18 cellular contexts compared by ENCODE assay signal in the genomic region with DNA sequence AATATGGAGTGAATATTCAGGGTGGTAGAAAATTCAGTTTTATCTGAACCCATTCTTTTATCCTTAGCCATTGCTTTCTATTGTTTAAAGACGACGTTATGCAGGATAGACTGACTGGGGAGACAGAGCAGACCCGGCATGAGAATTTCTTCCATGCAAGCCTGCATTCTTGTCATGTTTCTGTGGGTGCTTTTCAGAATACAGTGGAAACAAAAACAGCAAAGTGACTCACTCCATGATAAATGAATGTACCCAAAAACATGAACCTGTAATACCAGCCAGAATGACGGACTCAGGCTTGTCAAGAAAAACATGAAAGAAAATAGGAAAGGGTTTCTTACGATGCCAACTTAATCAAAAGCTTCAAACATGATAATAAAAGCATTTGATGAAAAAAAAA.
A peak's percentile ranks its signal among the peaks of the same experiment; 100 is the strongest.
DNase-seq lines count a peak whose midpoint lies in the region; ATAC-seq and TF ChIP-seq lines count a peak whose summit lies in the region.
"Had no signal": no experiment of that assay in that cellular context is flagged by ENCODE, and none has a peak within 500 bp of the region (broad histone marks: within the 10 kb centered on the region; RNA-seq: fewer than 3 reads in every experiment).

No MANE protein-coding gene starts in this region.

- H3K4me3 Mint-ChIP-seq in WTC11, result no peak overlapping the region
- H3K4me3 Mint-ChIP-seq: stimulated activated effector memory CD8-positive, alpha-beta T cell treated with anti-CD3 and anti-CD28 coated beads, Interleukin-12 subunit alpha, Interleukin-12 subunit beta, amount 100 ng/mL, for 72 hours; T-helper 17 cell had no signal

- H3K36me3 ChIP-seq in osteoblast (ENCODE audit: insufficient read depth, low read length), result no peaks in the 10 kb centered on the region
- H3K36me3 ChIP-seq: lower lobe of right lung had no signal

- H3K79me2 ChIP-seq in osteoblast (ENCODE audit: insufficient read depth, low read length), result no peaks in the 10 kb centered on the region
- H3K79me2 ChIP-seq: parathyroid adenoma had no signal

- no peak overlapping the region; the same call in 1 of the 2 replicates for H3K27ac Mint-ChIP-seq in WTC11
- H3K27ac Mint-ChIP-seq: stimulated activated effector memory CD8-positive, alpha-beta T cell treated with anti-CD3 and anti-CD28 coated beads, Interleukin-12 subunit alpha, Interleukin-12 subunit beta, amount 100 ng/mL, for 72 hours; T-helper 17 cell had no signal

- TF ChIP-seq CTCF in WTC11 (IDR thresholded peaks at IDR 0.05) (no peak), fibroblast of the aortic adventitia (IDR thresholded peaks at IDR 0.05; ENCODE audit: insufficient read depth, low read length) (no peak), osteoblast (IDR thresholded peaks at IDR 0.05; ENCODE audit: extremely low read depth, low read depth, low read length) (no peak)

- CTCF ChIA-PET in WTC11 (lab: Charles Lee), result no interaction called here

- H3K4me2 ChIP-seq in osteoblast (ENCODE audit: insufficient read depth, low read length), result peak overlapping the region; percentile 41

- H3K4me3 ChIP-seq in fibroblast of the aortic adventitia (ENCODE audit: low read depth, low read length) (no peak overlapping the region), osteoblast (ENCODE audit: insufficient read depth, low read length) (no peak overlapping the region)
- H3K4me3 ChIP-seq: lower lobe of right lung had no signal

- no peaks in the 10 kb centered on the region for H3K9me3 Mint-ChIP-seq in WTC11
- H3K9me3 Mint-ChIP-seq: stimulated activated effector memory CD8-positive, alpha-beta T cell treated with anti-CD3 and anti-CD28 coated beads, Interleukin-12 subunit alpha, Interleukin-12 subunit beta, amount 100 ng/mL, for 72 hours had no signal

- H3K27me3 Mint-ChIP-seq in WTC11 (ENCODE audit: low read depth), result no peaks in the 10 kb centered on the region
- H3K27me3 Mint-ChIP-seq: T-helper 17 cell had no signal

- ATAC-seq in WTC11 (peak; percentile 78), HG02763 (IDR thresholded peaks at IDR 0.05; ENCODE audit: unreplicated experiment) (no peak), GM18517 (IDR thresholded peaks at IDR 0.05; ENCODE audit: unreplicated experiment) (no peak)
- ATAC-seq: lower lobe of right lung; stimulated activated effector memory CD8-positive, alpha-beta T cell treated with anti-CD3 and anti-CD28 coated beads, Interleukin-12 subunit alpha, Interleukin-12 subunit beta, amount 100 ng/mL, for 72 hours; T-helper 17 cell had no signal

- H2AFZ ChIP-seq in osteoblast (ENCODE audit: low read length), result no peak overlapping the region
- H2AFZ ChIP-seq: parathyroid adenoma had no signal

- no peaks in the 10 kb centered on the region for H3K9me3 ChIP-seq in osteoblast (ENCODE audit: low read depth, low read length)
- H3K9me3 ChIP-seq: lower lobe of right lung had no signal

- POLR2A ChIA-PET in WTC11 (lab: Charles Lee), result no interaction called here

- H3K4me1 Mint-ChIP-seq in WTC11, result peaks cover 33% of the 10 kb centered on the region
- H3K4me1 Mint-ChIP-seq: stimulated activated effector memory CD8-positive, alpha-beta T cell treated with anti-CD3 and anti-CD28 coated beads, Interleukin-12 subunit alpha, Interleukin-12 subunit beta, amount 100 ng/mL, for 72 hours; T-helper 17 cell had no signal

- H4K20me1 ChIP-seq in osteoblast (ENCODE audit: insufficient read depth, low read length), result no peaks in the 10 kb centered on the region

- H3K27me3 ChIP-seq in osteoblast (ENCODE audit: insufficient read depth, low read length), result no peaks in the 10 kb centered on the region

- no peak overlapping the region for H3K27ac ChIP-seq in osteoblast (ENCODE audit: low read depth, low read length)
- H3K27ac ChIP-seq: lower lobe of right lung, parathyroid adenoma had no signal

- H3K4me1 ChIP-seq in osteoblast (ENCODE audit: insufficient read depth, low read length), result peaks cover 3% of the 10 kb centered on the region
- H3K4me1 ChIP-seq: lower lobe of right lung, parathyroid adenoma had no signal

- H3K36me3 Mint-ChIP-seq in WTC11, result no peaks in the 10 kb centered on the region
- H3K36me3 Mint-ChIP-seq: stimulated activated effector memory CD8-positive, alpha-beta T cell treated with anti-CD3 and anti-CD28 coated beads, Interleukin-12 subunit alpha, Interleukin-12 subunit beta, amount 100 ng/mL, for 72 hours had no signal

- DNase-seq in Daoy (ENCODE audit: low read depth) (peak; percentile 16), WTC11 (ENCODE audit: low spot score) (no peak), fibroblast of the aortic adventitia (ENCODE audit: low read depth) (peak; percentile 34), osteoblast (ENCODE audit: insufficient read length, low spot score, missing footprints) (peak; percentile 65)
- DNase-seq in stimulated activated CD4-positive, alpha-beta T cell treated with anti-CD3 and anti-CD28 coated beads, Interleukin-12 subunit alpha, Interleukin-12 subunit beta, amount 100 ng/mL, for 4 hours, result no peak
- no peak for DNase-seq in activated CD4-positive, CD25-positive, alpha-beta regulatory T cell treated with anti-CD3 and anti-CD28 coated beads, Interleukin-2, amount 50 U/mL, for 72 hours
- DNase-seq: activated CD4-positive, alpha-beta T cell treated with anti-CD3 and anti-CD28 coated beads, Interleukin-2, amount 50 U/mL, for 1 hour; cerebellar nuclear complex; head of caudate nucleus; Karpas-422; lower lobe of right lung; NCI-H2171 treated with DMSO at 0.1 percent for 48 hours; stimulated activated CD4-positive, alpha-beta T cell treated with anti-CD3 and anti-CD28 coated beads, Interleukin-2, amount 100 ng/mL, for 24 hours; T-helper 17 cell had no signal

TF ChIP-seq in WTC11, 78 proteins besides CTCF, POLR2A, EP300 and RAD21 (continues in another document):
- TF ChIP-seq, protein P1, sequence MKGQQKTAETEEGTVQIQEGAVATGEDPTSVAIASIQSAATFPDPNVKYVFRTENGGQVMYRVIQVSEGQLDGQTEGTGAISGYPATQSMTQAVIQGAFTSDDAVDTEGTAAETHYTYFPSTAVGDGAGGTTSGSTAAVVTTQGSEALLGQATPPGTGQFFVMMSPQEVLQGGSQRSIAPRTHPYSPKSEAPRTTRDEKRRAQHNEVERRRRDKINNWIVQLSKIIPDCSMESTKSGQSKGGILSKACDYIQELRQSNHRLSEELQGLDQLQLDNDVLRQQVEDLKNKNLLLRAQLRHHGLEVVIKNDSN (CRISPR knock-in tag; IDR thresholded peaks at IDR 0.05), result no peak
- TF ChIP-seq JAZF1 (CRISPR knock-in tag; IDR thresholded peaks at IDR 0.05), result no peak
- TF ChIP-seq ELF4 (CRISPR knock-in tag; IDR thresholded peaks at IDR 0.05; ENCODE audit: low read depth), result no peak
- TF ChIP-seq HMGA2 (CRISPR knock-in tag; IDR thresholded peaks at IDR 0.05), result no peak
- TF ChIP-seq ATF1 (CRISPR knock-in tag; IDR thresholded peaks at IDR 0.05), result no peak
- TF ChIP-seq, protein P2, sequence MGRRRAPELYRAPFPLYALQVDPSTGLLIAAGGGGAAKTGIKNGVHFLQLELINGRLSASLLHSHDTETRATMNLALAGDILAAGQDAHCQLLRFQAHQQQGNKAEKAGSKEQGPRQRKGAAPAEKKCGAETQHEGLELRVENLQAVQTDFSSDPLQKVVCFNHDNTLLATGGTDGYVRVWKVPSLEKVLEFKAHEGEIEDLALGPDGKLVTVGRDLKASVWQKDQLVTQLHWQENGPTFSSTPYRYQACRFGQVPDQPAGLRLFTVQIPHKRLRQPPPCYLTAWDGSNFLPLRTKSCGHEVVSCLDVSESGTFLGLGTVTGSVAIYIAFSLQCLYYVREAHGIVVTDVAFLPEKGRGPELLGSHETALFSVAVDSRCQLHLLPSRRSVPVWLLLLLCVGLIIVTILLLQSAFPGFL (CRISPR knock-in tag; IDR thresholded peaks at IDR 0.05; ENCODE audit: borderline replicate concordance), result no peak
- TF ChIP-seq ERG (CRISPR knock-in tag; IDR thresholded peaks at IDR 0.05), result no peak
- no peak for TF ChIP-seq EMX1 (CRISPR knock-in tag; IDR thresholded peaks at IDR 0.05)
- no peak for TF ChIP-seq NFYB (CRISPR knock-in tag; conservative IDR thresholded peaks at IDR 0.05; ENCODE audit: low read depth)
- TF ChIP-seq ZNF423 (CRISPR knock-in tag; IDR thresholded peaks at IDR 0.05), result no peak
- TF ChIP-seq, protein P3, sequence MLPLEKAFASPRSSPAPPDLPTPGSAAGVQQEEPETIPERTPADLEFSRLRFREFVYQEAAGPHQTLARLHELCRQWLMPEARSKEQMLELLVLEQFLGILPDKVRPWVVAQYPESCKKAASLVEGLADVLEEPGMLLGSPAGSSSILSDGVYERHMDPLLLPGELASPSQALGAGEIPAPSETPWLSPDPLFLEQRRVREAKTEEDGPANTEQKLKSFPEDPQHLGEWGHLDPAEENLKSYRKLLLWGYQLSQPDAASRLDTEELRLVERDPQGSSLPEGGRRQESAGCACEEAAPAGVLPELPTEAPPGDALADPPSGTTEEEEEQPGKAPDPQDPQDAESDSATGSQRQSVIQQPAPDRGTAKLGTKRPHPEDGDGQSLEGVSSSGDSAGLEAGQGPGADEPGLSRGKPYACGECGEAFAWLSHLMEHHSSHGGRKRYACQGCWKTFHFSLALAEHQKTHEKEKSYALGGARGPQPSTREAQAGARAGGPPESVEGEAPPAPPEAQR (CRISPR knock-in tag; IDR thresholded peaks at IDR 0.05), result no peak

Comparison
In these comparisons a context has a peak if more than half of its experiments do, and no peak if none do; other contexts are left out.
1. DNase-seq: peak in Daoy (single experiment), fibroblast of the aortic adventitia (single experiment) and osteoblast (single experiment); none in WTC11 (single experiment), stimulated activated CD4-positive, alpha-beta T cell treated with anti-CD3 and anti-CD28 coated beads, Interleukin-12 subunit alpha, Interleukin-12 subunit beta, amount 100 ng/mL, for 4 hours (single experiment) and activated CD4-positive, CD25-positive, alpha-beta regulatory T cell treated with anti-CD3 and anti-CD28 coated beads, Interleukin-2, amount 50 U/mL, for 72 hours (single experiment).